Comparison of ENCODE assay signal across 14 cellular contexts in the genomic region with DNA sequence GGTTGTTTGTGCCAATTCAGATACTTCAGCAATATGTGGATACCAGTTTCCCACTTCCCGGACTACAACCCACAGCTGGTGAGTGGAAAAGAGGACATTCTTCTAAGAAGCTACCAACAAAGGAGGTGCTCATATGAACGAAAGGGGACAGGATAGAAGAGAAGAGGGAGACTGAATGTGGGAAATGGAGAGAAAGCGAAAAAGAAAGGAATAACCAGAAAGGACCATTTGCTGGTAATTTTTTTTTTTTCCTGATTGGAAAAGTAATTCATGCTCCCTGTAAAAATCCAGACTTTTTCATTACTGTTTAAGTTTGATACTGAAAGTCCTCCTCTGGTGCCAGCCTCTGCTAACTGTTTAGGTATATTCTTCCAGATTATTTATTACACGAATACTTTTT. TPM values are rescaled to one million over a fixed set of nuclear protein-coding genes. Genes with fewer than 3 reads are reported as not detected.
DNase-seq lines count a peak whose midpoint lies in the region; ATAC-seq and TF ChIP-seq lines count a peak whose summit lies in the region.
"Had no signal": no experiment of that assay in that cellular context is flagged by ENCODE, and none has a peak within 500 bp of the region (broad histone marks: within the 10 kb centered on the region; RNA-seq: fewer than 3 reads in every experiment).

No MANE protein-coding gene starts in this region.

- peaks cover 2% of the 10 kb centered on the region for H3K36me3 Mint-ChIP-seq in T-helper 1 cell treated with Interleukin-12 subunit alpha and Interleukin-12 subunit beta and Interleukin-4 antibody, amounts not matched to agents 30 μg/mL and 1 μg/mL, for 36 hours (ENCODE audit: low read depth)
- peaks cover 23% of the 10 kb centered on the region for H3K36me3 Mint-ChIP-seq in activated T-helper 17 cell treated with anti-CD3 and anti-CD28 coated beads, Interleukin-2, amount 50 U/mL, for 72 hours (ENCODE audit: low read depth)
- peaks cover 0 to 6% (median 0%) of the 10 kb centered on the region in 5 donors for H3K36me3 Mint-ChIP-seq in naive thymus-derived CD4-positive, alpha-beta T cell

- TF ChIP-seq RAD21 in HCT116 (IDR thresholded peaks at IDR 0.05; ENCODE audit: low read depth), result no peak

- H3K4me2 ChIP-seq in HCT116 (ENCODE audit: low read length), result peak overlapping the region; percentile 95; the same call in 1 of the 2 replicates

- RAD21 ChIA-PET in HCT116 (lab: Charles Lee; ENCODE audit: low non-redundant PET in 1 of 2, low total read pairs in 2 of 2, uncharacterized antibody in 2 of 2, unreplicated experiment in 2 of 2), result no interaction called here

- H3K4me3 ChIP-seq in HCT116 (replicated peaks in 1 of 2; ENCODE audit: low read depth in 1 of 2, low read length in 2 of 2) (no peak overlapping the region), esophagus squamous epithelium (no peak overlapping the region)
- no peak overlapping the region for H3K4me3 ChIP-seq in naive thymus-derived CD4-positive, alpha-beta T cell (ENCODE audit: low read length)

- TSS peak; percentile 88 for BruUV-seq in HCT116 (replicated peaks; lab: Mats Ljungman, UMichigan)

- peaks cover 3% of the 10 kb centered on the region for H3K27me3 Mint-ChIP-seq in T-helper 1 cell treated with Interleukin-12 subunit alpha and Interleukin-12 subunit beta and Interleukin-4 antibody, amounts not matched to agents 30 μg/mL and 1 μg/mL, for 36 hours (ENCODE audit: low read depth)
- no peaks in the 10 kb centered on the region for H3K27me3 Mint-ChIP-seq in activated T-helper 17 cell treated with anti-CD3 and anti-CD28 coated beads, Interleukin-2, amount 50 U/mL, for 72 hours
- peaks cover 0 to 4% (median 0%) of the 10 kb centered on the region in 5 donors for H3K27me3 Mint-ChIP-seq in naive thymus-derived CD4-positive, alpha-beta T cell

- POLR2A ChIA-PET in HCT116 (lab: Charles Lee), result interaction anchor here (2.1 to 3.9 kb wide), 3 partner anchors 10 to 22 kb away, joined by 39 to 48 read pairs (median 44); partner anchors contain the start of gene DLL4
- POLR2A ChIA-PET in naive thymus-derived CD4-positive, alpha-beta T cell (lab: Charles Lee), result interaction anchor here (0.7 to 3.9 kb wide), 5 partner anchors 10 to 164 kb away, joined by 3 to 34 read pairs (median 3); partner anchors contain the start of gene INO80

- H3K4me1 ChIP-seq in HCT116 (ENCODE audit: control insufficient read depth in 1 of 2, insufficient read depth in 2 of 2, low read length in 2 of 2) (peaks cover 9 to 23% of the 10 kb centered on the region in 2 experiments; a peak in 2 of 4 replicates), esophagus squamous epithelium (peaks cover 6 to 34% (median 14%) of the 10 kb centered on the region in 3 donors)
- H3K4me1 ChIP-seq in naive thymus-derived CD4-positive, alpha-beta T cell (ENCODE audit: control insufficient read depth in 2 of 2, insufficient read depth in 2 of 2, low read length in 2 of 2), result peaks cover 10 to 14% of the 10 kb centered on the region in 2 donors

- no peaks in the 10 kb centered on the region for H3K9me3 Mint-ChIP-seq in T-helper 1 cell treated with Interleukin-12 subunit alpha and Interleukin-12 subunit beta and Interleukin-4 antibody, amounts not matched to agents 30 μg/mL and 1 μg/mL, for 36 hours
- H3K9me3 Mint-ChIP-seq in activated T-helper 17 cell treated with anti-CD3 and anti-CD28 coated beads, Interleukin-2, amount 50 U/mL, for 72 hours, result no peaks in the 10 kb centered on the region
- H3K9me3 Mint-ChIP-seq in naive thymus-derived CD4-positive, alpha-beta T cell, result peaks cover 0 to 2% (median 0%) of the 10 kb centered on the region in 11 donors

- H3K9me2 ChIP-seq in HCT116 (ENCODE audit: insufficient read depth), result no peaks in the 10 kb centered on the region

- WGBS in esophagus squamous epithelium, 2 donors, result 90 to 92% methylated on average over 4 of the region's 4 CpGs

- no peaks in the 10 kb centered on the region for H3K79me2 ChIP-seq in HCT116 (ENCODE audit: insufficient read depth, low read length)

- H3K27me3 ChIP-seq in HCT116 (ENCODE audit: insufficient read depth, low read length) (no peaks in the 10 kb centered on the region), esophagus squamous epithelium (no peaks in the 10 kb centered on the region)
- no peaks in the 10 kb centered on the region for H3K27me3 ChIP-seq in naive thymus-derived CD4-positive, alpha-beta T cell (ENCODE audit: control insufficient read depth in 2 of 2, insufficient read depth in 2 of 2, low read length in 2 of 2)

- peaks cover 29% of the 10 kb centered on the region for H3K4me1 Mint-ChIP-seq in T-helper 1 cell treated with Interleukin-12 subunit alpha and Interleukin-12 subunit beta and Interleukin-4 antibody, amounts not matched to agents 30 μg/mL and 1 μg/mL, for 36 hours (ENCODE audit: low read depth)
- H3K4me1 Mint-ChIP-seq in activated T-helper 17 cell treated with anti-CD3 and anti-CD28 coated beads, Interleukin-2, amount 50 U/mL, for 72 hours, result peaks cover 9% of the 10 kb centered on the region
- peaks cover 7 to 34% (median 19%) of the 10 kb centered on the region in 7 donors for H3K4me1 Mint-ChIP-seq in naive thymus-derived CD4-positive, alpha-beta T cell

- H3K36me3 ChIP-seq in HCT116 (ENCODE audit: control insufficient read depth in 1 of 2, insufficient read depth in 2 of 2, low read length in 2 of 2), result no peaks in the 10 kb centered on the region
- no peaks in the 10 kb centered on the region for H3K36me3 ChIP-seq in naive thymus-derived CD4-positive, alpha-beta T cell (ENCODE audit: control insufficient read depth in 2 of 3, insufficient read depth in 3 of 3, low read length in 3 of 3)
- no peaks in the 10 kb centered on the region for H3K36me3 ChIP-seq in esophagus squamous epithelium
- H3K36me3 ChIP-seq: WERI-Rb-1 had no signal

- DNase-seq in T-helper 1 cell (no peak), HCT116 (ENCODE audit: low read depth, low spot score) (no peak), esophagus squamous epithelium (lab: John Stamatoyannopoulos, UW) (no peak), NCI-H2081 treated with DMSO at 0.1 percent for 48 hours (lab: John Stamatoyannopoulos, UW) (no peak), epidermal melanocyte (ENCODE audit: insufficient read length, low spot score) (no peak)
- no peak for DNase-seq in naive thymus-derived CD4-positive, alpha-beta T cell
- DNase-seq: activated effector memory CD4-positive, alpha-beta T cell treated with Interleukin-2 at 50 U/mL for 16 hours; left ventricle myocardium superior; NCI-H1436 treated with DMSO at 0.1 percent for 48 hours; NCI-H526; trophoblast cell; WERI-Rb-1 had no signal

- peak overlapping the region; percentile 63 for H3K27ac Mint-ChIP-seq in T-helper 1 cell treated with Interleukin-12 subunit alpha and Interleukin-12 subunit beta and Interleukin-4 antibody, amounts not matched to agents 30 μg/mL and 1 μg/mL, for 36 hours
- H3K27ac Mint-ChIP-seq in activated T-helper 17 cell treated with anti-CD3 and anti-CD28 coated beads, Interleukin-2, amount 50 U/mL, for 72 hours, result no peak overlapping the region
- peak overlapping the region in 1 of 9 donors; percentile 66 for H3K27ac Mint-ChIP-seq in naive thymus-derived CD4-positive, alpha-beta T cell

- peak overlapping the region; percentile 90 for H3K4me3 Mint-ChIP-seq in T-helper 1 cell treated with Interleukin-12 subunit alpha and Interleukin-12 subunit beta and Interleukin-4 antibody, amounts not matched to agents 30 μg/mL and 1 μg/mL, for 36 hours
- H3K4me3 Mint-ChIP-seq in activated T-helper 17 cell treated with anti-CD3 and anti-CD28 coated beads, Interleukin-2, amount 50 U/mL, for 72 hours, result peak overlapping the region; percentile 87
- H3K4me3 Mint-ChIP-seq in naive thymus-derived CD4-positive, alpha-beta T cell, result peak overlapping the region; percentile 33 to 95 (median 82)

- H3K9me3 ChIP-seq in HCT116 (ENCODE audit: control insufficient read depth in 1 of 2, insufficient read depth in 1 of 2, low read depth in 1 of 2, low read length in 2 of 2) (no peaks in the 10 kb centered on the region), esophagus squamous epithelium (no peaks in the 10 kb centered on the region)
- H3K9me3 ChIP-seq in naive thymus-derived CD4-positive, alpha-beta T cell (ENCODE audit: control insufficient read depth in 2 of 3, low read length in 3 of 3), result no peaks in the 10 kb centered on the region

- H3K9ac ChIP-seq in HCT116 (ENCODE audit: low read length), result no peak overlapping the region

- ATAC-seq in HCT116, result no peak
- ATAC-seq in activated T-helper 17 cell treated with anti-CD3 and anti-CD28 coated beads, Interleukin-2, amount 50 U/mL, for 72 hours (replicated peaks), result no peak
- ATAC-seq in naive thymus-derived CD4-positive, alpha-beta T cell, result no peak
- ATAC-seq: left ventricle myocardium superior had no signal

- CTCF ChIA-PET in HCT116 (lab: Charles Lee), result interaction anchor here (2.8 kb wide), 1 partner anchor 10 kb away, joined by 24 read pairs; no protein-coding TSS in a partner anchor
- CTCF ChIA-PET in naive thymus-derived CD4-positive, alpha-beta T cell (lab: Charles Lee), result interaction anchor here (0.7 to 2.1 kb wide), 3 partner anchors 10 to 48 kb away, joined by 3 to 10 read pairs (median 3); no protein-coding TSS in a partner anchor

- TF ChIP-seq CTCF in HCT116 (IDR thresholded peaks at IDR 0.05 in 2 of 3, conservative IDR thresholded peaks at IDR 0.05 in 1 of 3; ENCODE audit: borderline replicate concordance in 1 of 3, insufficient read depth in 1 of 3, low read depth in 2 of 3, low read length in 2 of 3) (no peak), esophagus squamous epithelium (IDR thresholded peaks at IDR 0.05) (no peak)

- H3K27ac ChIP-seq in HCT116 (ENCODE audit: low read depth, low read length), result no peak overlapping the region
- no peak overlapping the region for H3K27ac ChIP-seq in naive thymus-derived CD4-positive, alpha-beta T cell (ENCODE audit: low read depth, low read length)
- H3K27ac ChIP-seq in esophagus squamous epithelium, result no peak overlapping the region

- TF ChIP-seq POLR2A in HCT116 (IDR thresholded peaks at IDR 0.05; ENCODE audit: borderline replicate concordance, extremely low read depth, insufficient read depth, insufficient read length), result no peak
- no peak for TF ChIP-seq POLR2A in esophagus squamous epithelium (IDR thresholded peaks at IDR 0.05)

- intact Hi-C loops in HCT116 (cut with micrococcal nuclease), result no loop called here
- intact Hi-C loops in naive thymus-derived CD4-positive, alpha-beta T cell (cut with micrococcal nuclease), result loop anchor here (2.0 to 5.0 kb wide), 4 partner anchors 13 to 709 kb away; partner anchors contain the start of genes CHP1 (in 1 of the 2), EXD1 (in 1 of the 2), MGA (in 1 of the 2) and NUSAP1 (in 1 of the 2)
- intact Hi-C loops in esophagus squamous epithelium (cut with DNase I), result no loop called here

- no peaks in the 10 kb centered on the region for H4K20me1 ChIP-seq in HCT116 (ENCODE audit: insufficient read depth)

- no peak overlapping the region for H2AFZ ChIP-seq in HCT116 (ENCODE audit: low read depth, low read length, poor library complexity, severe bottlenecking)

RNA-seq across cellular contexts. Expression of gene CHAC1, which starts 1.5 kb away (rescaled TPM):
- 58.9 TPM for total RNA-seq in HCT116 (2021; ENCODE audit: unreplicated experiment)
- 70.2 and 93.5 TPM in 2 replicates for polyA plus RNA-seq in HCT116 (2012)
- total RNA-seq in activated T-helper 17 cell treated with anti-CD3 and anti-CD28 coated beads, Interleukin-2, amount 50 U/mL, for 72 hours, result 1 to 10 TPM; 2.4 to 6.8 TPM
- total RNA-seq in naive thymus-derived CD4-positive, alpha-beta T cell, result 1 to 10 TPM in 3 of 5 experiments, under 1 TPM in 2; 0.24 to 5.7 (median 1.1) TPM
- polyA plus RNA-seq in naive thymus-derived CD4-positive, alpha-beta T cell, result under 1 TPM in 1 of 2 donors, not detected in 1; 0.39 TPM
- 10 to 100 TPM in 1 of 4 donors, 1 to 10 TPM in 2, under 1 TPM in 1; 0.76 to 16.1 (median 6.4) TPM for total RNA-seq in esophagus squamous epithelium

RNA-seq across cellular contexts. Expression of gene DLL4, which starts 22.6 kb away (rescaled TPM):
- 1.5 TPM for total RNA-seq in HCT116 (2021; ENCODE audit: unreplicated experiment)
- polyA plus RNA-seq in HCT116 (2012), result 1.0 and 1.2 TPM in 2 replicates
- not detected for total RNA-seq in activated T-helper 17 cell treated with anti-CD3 and anti-CD28 coated beads, Interleukin-2, amount 50 U/mL, for 72 hours
- not detected for total RNA-seq in naive thymus-derived CD4-positive, alpha-beta T cell
- polyA plus RNA-seq in naive thymus-derived CD4-positive, alpha-beta T cell, result not detected
- 1 to 10 TPM in 3 of 4 donors, under 1 TPM in 1; 0.68 to 4.6 (median 1.3) TPM for total RNA-seq in esophagus squamous epithelium

RNA-seq across cellular contexts. Expression of gene VPS18, which starts 57.5 kb away (rescaled TPM):
- total RNA-seq in HCT116 (2021; ENCODE audit: unreplicated experiment) (16.9 TPM), esophagus squamous epithelium (10 to 100 TPM; 17.4 to 25.9 (median 20.7) TPM)
- polyA plus RNA-seq in HCT116 (2012), result 9.3 and 10.0 TPM in 2 replicates
- 10 to 100 TPM in 1 of 2 donors, 1 to 10 TPM in 1; 5.6 to 12.0 TPM for total RNA-seq in activated T-helper 17 cell treated with anti-CD3 and anti-CD28 coated beads, Interleukin-2, amount 50 U/mL, for 72 hours
- 10 to 100 TPM; 19.9 to 22.3 (median 20.5) TPM for total RNA-seq in naive thymus-derived CD4-positive, alpha-beta T cell
- 10 to 100 TPM; 15.9 to 25.8 TPM for polyA plus RNA-seq in naive thymus-derived CD4-positive, alpha-beta T cell

Comparison
In these comparisons a context has a peak if more than half of its experiments do, and no peak if none do; other contexts are left out.
1. intact Hi-C loops: an anchor here in naive thymus-derived CD4-positive, alpha-beta T cell (2.0 to 5.0 kb wide); none called in HCT116 and esophagus squamous epithelium.